In genomic region chr19:8611890-8612806, GRCh38 we compare ENCODE assay signal across 11 cellular contexts. TPM values are rescaled to one million over a fixed set of nuclear protein-coding genes. Genes with fewer than 3 reads are reported as not detected.
DNase-seq lines count a peak whose midpoint lies in the region; ATAC-seq, FAIRE-seq and TF ChIP-seq lines count a peak whose summit lies in the region.
"Had no signal": no experiment of that assay in that cellular context is flagged by ENCODE, and none has a peak within 500 bp of the region (broad histone marks: within the 10 kb centered on the region; RNA-seq: fewer than 3 reads in every experiment).

No MANE protein-coding gene starts in this region.

- H3K4me1 Mint-ChIP-seq in endodermal cell = peaks cover 16% of the 10 kb centered on the region

- H4K8ac ChIP-seq in neuronal stem cell (ENCODE audit: low read depth, low read length) = no peak overlapping the region

- peaks cover 5% of the 10 kb centered on the region for H3K27me3 Mint-ChIP-seq in endodermal cell (ENCODE audit: insufficient read depth)

- H3K9me3 Mint-ChIP-seq in endodermal cell = no peaks in the 10 kb centered on the region
- H3K9me3 Mint-ChIP-seq: stimulated activated naive B cell treated with anti-CD40 and anti-IgM and Interleukin-4, amounts not matched to agents 10 μg/mL and 1 μg/mL and 100 μg/mL, for 72 hours had no signal

- TF ChIP-seq CTCF in endodermal cell (conservative IDR thresholded peaks at IDR 0.05) = no peak

- H3K27ac ChIP-seq in endodermal cell (ENCODE audit: low read depth, low read length) (no peak overlapping the region), neuronal stem cell (replicated peaks; ENCODE audit: low read length) (no peak overlapping the region)

- H2AK5ac ChIP-seq in neuronal stem cell (ENCODE audit: low read depth, low read length) = peak overlapping the region; percentile 31

- H3K18ac ChIP-seq in neuronal stem cell (ENCODE audit: low read length) = no peak overlapping the region

- in situ Hi-C loops in Caki2 (cut with HindIII; ENCODE audit: low pct_unique_long_range_greater_than_20kb, low sequenced_read_pairs) = no loop called here

- H2BK12ac ChIP-seq in neuronal stem cell (ENCODE audit: low read length) = no peak overlapping the region

- no peak overlapping the region for H3K4me3 ChIP-seq in MG63
- no peak overlapping the region for H3K4me3 ChIP-seq in endodermal cell (ENCODE audit: low read length)
- no peak overlapping the region for H3K4me3 ChIP-seq in neuronal stem cell (ENCODE audit: low read length in 2 of 2)

- TF ChIP-seq POLR2A in GM12892 (IDR thresholded peaks at IDR 0.05; ENCODE audit: low read depth, low read length) = no peak

- no peak for FAIRE-seq in GM12892 (lab: Jason Lieb, UNC)

- no peak overlapping the region for H2AFZ ChIP-seq in neuronal stem cell (ENCODE audit: low read length)

- DNase-seq in Caki2 (ENCODE audit: low read depth) (peak; percentile 30), MG63 (peak; percentile 99), endodermal cell (peak; percentile 88), neuronal stem cell (ENCODE audit: low spot score) (no peak), NCI-H187 treated with DMSO at 0.1 percent for 48 hours (lab: John Stamatoyannopoulos, UW) (no peak), T-helper 9 cell (no peak), GM12892 (ENCODE audit: insufficient read length) (no peak)
- DNase-seq: mammary epithelial cell; NCI-H1436 treated with DMSO at 0.1 percent for 48 hours; stimulated activated naive B cell treated with anti-CD40 and anti-IgM and Interleukin-4, amounts not matched to agents 10 μg/mL and 1 μg/mL and 100 μg/mL, for 72 hours had no signal

- no peak overlapping the region for H2BK5ac ChIP-seq in neuronal stem cell (ENCODE audit: low read length)

- no peak overlapping the region for H4K91ac ChIP-seq in neuronal stem cell (ENCODE audit: low read depth, low read length, poor library complexity)

- no peak overlapping the region for H3K4ac ChIP-seq in neuronal stem cell (ENCODE audit: low read length)

- H2BK15ac ChIP-seq in neuronal stem cell (ENCODE audit: low read length) = no peak overlapping the region

- peaks cover 2% of the 10 kb centered on the region for H3K79me1 ChIP-seq in neuronal stem cell (ENCODE audit: low read depth, low read length)

- H3K4me3 Mint-ChIP-seq in endodermal cell = peak overlapping the region; percentile 48

- H3K27ac Mint-ChIP-seq in endodermal cell = peak overlapping the region; percentile 68
- H3K27ac Mint-ChIP-seq: stimulated activated naive B cell treated with anti-CD40 and anti-IgM and Interleukin-4, amounts not matched to agents 10 μg/mL and 1 μg/mL and 100 μg/mL, for 72 hours had no signal

- no peak overlapping the region for H2BK120ac ChIP-seq in neuronal stem cell (ENCODE audit: low read depth, low read length)

- H3K9me3 ChIP-seq in MG63 (no peaks in the 10 kb centered on the region), endodermal cell (ENCODE audit: control insufficient read depth, low read length) (no peaks in the 10 kb centered on the region), neuronal stem cell (replicated peaks in 1 of 2; ENCODE audit: control insufficient read depth in 2 of 2, insufficient read depth in 1 of 2, low read depth in 1 of 2, low read length in 2 of 2) (no peaks in the 10 kb centered on the region)

- H3K27me3 ChIP-seq in MG63 (no peaks in the 10 kb centered on the region), endodermal cell (ENCODE audit: control insufficient read depth, insufficient read depth, low read length, poor library complexity, severe bottlenecking) (no peaks in the 10 kb centered on the region), neuronal stem cell (ENCODE audit: control insufficient read depth in 3 of 3, insufficient read depth in 3 of 3, low read depth in 1 of 3, low read length in 3 of 3) (no peaks in the 10 kb centered on the region)

- H3K36me3 ChIP-seq in MG63 (peaks cover 3% of the 10 kb centered on the region; the same call in 1 of the 2 replicates), endodermal cell (ENCODE audit: control insufficient read depth, insufficient read depth, low read length) (no peaks in the 10 kb centered on the region), neuronal stem cell (replicated peaks in 1 of 2; ENCODE audit: control insufficient read depth in 2 of 2, insufficient read depth in 2 of 2, low read length in 2 of 2) (no peaks in the 10 kb centered on the region)

- WGBS in endodermal cell (ENCODE audit: insufficient coverage in 1 of 2, insufficient read length in 1 of 2), 2 experiments = 54 to 77% methylated on average over 3 to 12 of the region's 12 CpGs
- WGBS in neuronal stem cell (ENCODE audit: extremely low coverage in 2 of 2, insufficient read length in 2 of 2, insufficient replicate concordance in 1 of 2), 2 donors = no CpG with 5 or more reads among the region's 12 CpGs

- ATAC-seq in GM18870 (IDR thresholded peaks at IDR 0.05; ENCODE audit: unreplicated experiment) = no peak

- H3K23ac ChIP-seq in neuronal stem cell (ENCODE audit: low read depth, low read length, poor library complexity) = no peak overlapping the region

- no peak overlapping the region for H3K9ac ChIP-seq in endodermal cell (ENCODE audit: extremely low read depth, low read length, poor library complexity, severe bottlenecking)
- H3K9ac ChIP-seq in neuronal stem cell (ENCODE audit: low read depth, low read length, poor library complexity) = no peak overlapping the region

- H3K4me1 ChIP-seq in endodermal cell (ENCODE audit: control insufficient read depth, insufficient read depth, low read length) (no peaks in the 10 kb centered on the region), neuronal stem cell (ENCODE audit: control insufficient read depth in 2 of 2, insufficient read depth in 1 of 2, low read depth in 1 of 2, low read length in 2 of 2) (peaks cover 10 to 15% of the 10 kb centered on the region in 2 donors)

- H3K4me2 ChIP-seq in neuronal stem cell (ENCODE audit: insufficient read depth, low read length, poor library complexity, severe bottlenecking) = no peak overlapping the region

- H3K14ac ChIP-seq in neuronal stem cell (ENCODE audit: low read length) = no peak overlapping the region

- H3K36me3 Mint-ChIP-seq in endodermal cell (ENCODE audit: low read depth) = no peaks in the 10 kb centered on the region

RNA-seq across cellular contexts. Expression of gene ADAMTS10, which starts 1.6 kb away (rescaled TPM):
- 1.2 and 4.8 TPM in 2 replicates for total RNA-seq in Caki2 (2014; rRNA removed; shearing (Covaris generic); ENCODE audit: low replicate concordance)
- total RNA-seq in MG63 (2014; rRNA removed; shearing (Covaris generic); ENCODE audit: low replicate concordance) = 4.7 and 17.0 TPM in 2 replicates
- total RNA-seq in endodermal cell = 10 to 100 TPM; 19.3 to 35.9 TPM
- polyA plus RNA-seq in endodermal cell (2013, experiment 1 of 2) = 45.0 TPM
- 37.3 TPM for polyA plus RNA-seq in endodermal cell (2013, experiment 2 of 2)
- 5.3 TPM for polyA plus RNA-seq in neuronal stem cell (2013, experiment 1 of 2)
- 4.6 TPM for polyA plus RNA-seq in neuronal stem cell (2013, experiment 2 of 2)
- polyA plus RNA-seq in GM12892 (2012; ENCODE audit: missing spikeins) = 0.64 TPM
- polyA plus RNA-seq: mammary epithelial cell had no signal

RNA-seq across cellular contexts. Expression of gene NFILZ, which starts 18.3 kb away (rescaled TPM):
- total RNA-seq in Caki2 (2014; rRNA removed; shearing (Covaris generic); ENCODE audit: low replicate concordance) = not detected in 2 replicates
- not detected in 2 replicates for total RNA-seq in MG63 (2014; rRNA removed; shearing (Covaris generic); ENCODE audit: low replicate concordance)
- total RNA-seq in endodermal cell = not detected
- not detected for polyA plus RNA-seq in endodermal cell (2013, experiment 1 of 2)
- polyA plus RNA-seq in endodermal cell (2013, experiment 2 of 2) = not detected
- polyA plus RNA-seq in neuronal stem cell (2013, experiment 1 of 2) = not detected
- not detected for polyA plus RNA-seq in neuronal stem cell (2013, experiment 2 of 2)
- not detected for polyA plus RNA-seq in GM12892 (2012; ENCODE audit: missing spikeins)
- total RNA-seq: mammary epithelial cell had no signal
- polyA plus RNA-seq: mammary epithelial cell had no signal

RNA-seq across cellular contexts. Expression of gene MYO1F, which starts 34.9 kb away (rescaled TPM):
- 0.03 and 0.52 TPM in 2 replicates for total RNA-seq in Caki2 (2014; rRNA removed; shearing (Covaris generic); ENCODE audit: low replicate concordance)
- not detected in 2 replicates for total RNA-seq in MG63 (2014; rRNA removed; shearing (Covaris generic); ENCODE audit: low replicate concordance)
- 1 to 10 TPM in 1 of 2 donors, under 1 TPM in 1; 0.57 to 1.1 TPM for total RNA-seq in endodermal cell
- polyA plus RNA-seq in endodermal cell (2013, experiment 1 of 2) = 0.68 TPM
- polyA plus RNA-seq in endodermal cell (2013, experiment 2 of 2) = 0.33 TPM
- 0.11 TPM for polyA plus RNA-seq in neuronal stem cell (2013, experiment 1 of 2)
- 0.11 TPM for polyA plus RNA-seq in neuronal stem cell (2013, experiment 2 of 2)
- 13.2 TPM for polyA plus RNA-seq in GM12892 (2012; ENCODE audit: missing spikeins)

Comparison
In these comparisons a context has a peak if more than half of its experiments do, and no peak if none do; other contexts are left out.
1. DNase-seq: peak in Caki2 (single experiment), MG63 (single experiment) and endodermal cell (single experiment); none in neuronal stem cell (single experiment), NCI-H187 treated with DMSO at 0.1 percent for 48 hours (single experiment), T-helper 9 cell (single experiment) and GM12892 (single experiment).